In the genomic region with DNA sequence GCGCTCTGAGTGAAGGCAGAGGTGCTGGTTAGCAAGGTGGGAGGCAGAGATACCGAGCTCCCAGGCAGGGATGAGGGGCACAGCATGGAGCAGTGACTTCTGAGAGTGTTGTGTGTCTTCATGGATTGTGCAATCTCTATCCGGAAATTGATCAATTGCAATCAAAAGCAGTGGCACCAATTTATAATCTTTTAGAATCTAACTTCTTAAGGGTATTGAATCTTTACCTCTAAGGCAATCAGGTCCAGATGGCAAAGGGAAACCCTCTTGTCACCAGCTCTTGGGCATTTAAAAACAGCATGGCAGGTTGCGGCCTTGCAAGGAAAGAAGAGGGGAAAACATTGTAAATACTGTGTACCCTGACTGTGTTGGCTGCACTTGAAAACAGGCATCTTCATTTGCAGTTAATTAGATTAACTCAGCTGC, we compare ENCODE assay signal across 1 cellular context.
A peak's percentile ranks its signal among the peaks of the same experiment; 100 is the strongest.
TF ChIP-seq lines count a peak whose summit lies in the region.

No MANE protein-coding gene starts in this region.

TF ChIP-seq in SK-N-SH treated with all-trans-retinoic acid at 6 μM for 48 hours, 23 proteins besides CTCF, POLR2A, EP300 and RAD21 (continued from another document):
- TF ChIP-seq, protein P1, sequence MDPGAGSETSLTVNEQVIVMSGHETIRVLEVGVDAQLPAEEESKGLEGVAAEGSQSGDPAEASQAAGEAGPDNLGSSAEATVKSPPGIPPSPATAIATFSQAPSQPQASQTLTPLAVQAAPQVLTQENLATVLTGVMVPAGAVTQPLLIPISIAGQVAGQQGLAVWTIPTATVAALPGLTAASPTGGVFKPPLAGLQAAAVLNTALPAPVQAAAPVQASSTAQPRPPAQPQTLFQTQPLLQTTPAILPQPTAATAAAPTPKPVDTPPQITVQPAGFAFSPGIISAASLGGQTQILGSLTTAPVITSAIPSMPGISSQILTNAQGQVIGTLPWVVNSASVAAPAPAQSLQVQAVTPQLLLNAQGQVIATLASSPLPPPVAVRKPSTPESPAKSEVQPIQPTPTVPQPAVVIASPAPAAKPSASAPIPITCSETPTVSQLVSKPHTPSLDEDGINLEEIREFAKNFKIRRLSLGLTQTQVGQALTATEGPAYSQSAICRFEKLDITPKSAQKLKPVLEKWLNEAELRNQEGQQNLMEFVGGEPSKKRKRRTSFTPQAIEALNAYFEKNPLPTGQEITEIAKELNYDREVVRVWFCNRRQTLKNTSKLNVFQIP (CRISPR knock-in tag; IDR thresholded peaks at IDR 0.05; ENCODE audit: borderline replicate concordance, low read depth), result no peak
- TF ChIP-seq ARNTL (CRISPR knock-in tag; IDR thresholded peaks at IDR 0.05; ENCODE audit: borderline replicate concordance, low read depth) (0 out of 2 replicates have a peak, but pooled peaks have one; percentile 42), BACH2 (CRISPR knock-in tag; IDR thresholded peaks at IDR 0.05; ENCODE audit: borderline replicate concordance) (no peak), GLIS3 (CRISPR knock-in tag; IDR thresholded peaks at IDR 0.05) (no peak)
- TF ChIP-seq, protein P2, sequence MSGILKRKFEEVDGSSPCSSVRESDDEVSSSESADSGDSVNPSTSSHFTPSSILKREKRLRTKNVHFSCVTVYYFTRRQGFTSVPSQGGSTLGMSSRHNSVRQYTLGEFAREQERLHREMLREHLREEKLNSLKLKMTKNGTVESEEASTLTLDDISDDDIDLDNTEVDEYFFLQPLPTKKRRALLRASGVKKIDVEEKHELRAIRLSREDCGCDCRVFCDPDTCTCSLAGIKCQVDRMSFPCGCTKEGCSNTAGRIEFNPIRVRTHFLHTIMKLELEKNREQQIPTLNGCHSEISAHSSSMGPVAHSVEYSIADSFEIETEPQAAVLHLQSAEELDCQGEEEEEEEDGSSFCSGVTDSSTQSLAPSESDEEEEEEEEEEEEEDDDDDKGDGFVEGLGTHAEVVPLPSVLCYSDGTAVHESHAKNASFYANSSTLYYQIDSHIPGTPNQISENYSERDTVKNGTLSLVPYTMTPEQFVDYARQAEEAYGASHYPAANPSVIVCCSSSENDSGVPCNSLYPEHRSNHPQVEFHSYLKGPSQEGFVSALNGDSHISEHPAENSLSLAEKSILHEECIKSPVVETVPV (CRISPR knock-in tag; IDR thresholded peaks at IDR 0.05), result no peak
